ENCODE assay signal across 7 cellular contexts in genomic region chr22:23305922-23306374, GRCh38.
DNase-seq lines count a peak whose midpoint lies in the region; ATAC-seq and TF ChIP-seq lines count a peak whose summit lies in the region.

No MANE protein-coding gene starts in this region.

- peaks cover 15% of the 10 kb centered on the region for H3K4me1 Mint-ChIP-seq in chondrocyte (ENCODE audit: low read depth)

- peaks cover 7% of the 10 kb centered on the region for H3K36me3 Mint-ChIP-seq in chondrocyte (ENCODE audit: low read depth)

- TF ChIP-seq CTCF in chondrocyte (IDR thresholded peaks at IDR 0.05) = no peak

- H3K27ac ChIP-seq in temporal lobe (ENCODE audit: low read depth, low read length) = peak overlapping the region; percentile 100

- no peak overlapping the region for H3K4me3 Mint-ChIP-seq in chondrocyte (ENCODE audit: unreplicated experiment)

- DNase-seq in NCI-H226 (peak; percentile 73), chondrocyte (ENCODE audit: low spot score) (peak; percentile 58), left kidney (ENCODE audit: low read depth, low spot score) (peak; percentile 64), NAMALWA (ENCODE audit: low spot score) (no peak), NCI-H1694 (lab: John Stamatoyannopoulos, UW) (no peak)

- no peak overlapping the region for H3K27ac Mint-ChIP-seq in chondrocyte (ENCODE audit: unreplicated experiment)

- no peaks in the 10 kb centered on the region for H3K9me3 Mint-ChIP-seq in chondrocyte (ENCODE audit: low read depth)

- no peaks in the 10 kb centered on the region for H3K27me3 Mint-ChIP-seq in chondrocyte (ENCODE audit: low read depth)

- ATAC-seq in GM19397 (IDR thresholded peaks at IDR 0.05; ENCODE audit: unreplicated experiment) = no peak

Comparison
In these comparisons a context has a peak if more than half of its experiments do, and no peak if none do; other contexts are left out.
1. DNase-seq: peak in NCI-H226 (single experiment), chondrocyte (single experiment) and left kidney (single experiment); none in NAMALWA (single experiment) and NCI-H1694 (single experiment).